Comparison of ENCODE assay signal across 27 cellular contexts in the genomic region with DNA sequence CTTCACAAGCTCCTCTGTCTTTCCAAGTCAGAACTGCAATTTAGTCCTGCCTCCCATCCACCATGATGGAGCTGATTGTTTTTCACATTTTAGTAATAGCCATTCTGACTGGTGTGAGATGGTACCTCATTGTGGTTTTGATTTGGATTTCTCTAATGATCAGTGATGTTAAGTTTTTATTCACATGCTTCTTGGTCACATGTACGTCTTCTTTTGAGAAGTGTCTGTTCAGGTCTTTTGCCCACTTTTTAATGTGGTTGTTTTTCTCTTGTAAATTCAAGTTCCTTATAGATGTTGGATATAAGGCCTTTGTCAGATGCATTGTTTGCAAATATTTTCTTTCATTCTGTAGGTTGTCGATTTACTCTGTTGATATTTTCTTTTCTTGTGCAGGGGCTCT. TPM values are rescaled to one million over a fixed set of nuclear protein-coding genes. Genes with fewer than 3 reads are reported as not detected.
"Had no signal": no experiment of that assay in that cellular context is flagged by ENCODE, and none has a peak within 500 bp of the region (broad histone marks: within the 10 kb centered on the region; RNA-seq: fewer than 3 reads in every experiment).

No MANE protein-coding gene starts in this region.

- H3K4me3 ChIP-seq: coronary artery, heart left ventricle, lung, mucosa of descending colon, ovary, suprapubic skin, thyroid gland had no signal

- H3K27me3 Mint-ChIP-seq: naive thymus-derived CD8-positive, alpha-beta T cell; type B pancreatic cell had no signal

- DNase-seq: effector CD4-positive, alpha-beta T cell; heart left ventricle; hippocampal formation; left colon; left ventricle myocardium superior; mucosa of descending colon; naive thymus-derived CD8-positive, alpha-beta T cell; ovary; right cardiac atrium; small intestine; stimulated activated CD4-positive, alpha-beta T cell treated with anti-CD3 and anti-CD28 coated beads, Interleukin-2, amount 100 ng/mL, for 48 hours; stimulated activated CD8-positive, alpha-beta memory T cell treated with anti-CD3 and anti-CD28 coated beads, Interleukin-4, amount 100 ng/mL, for 48 hours; stimulated activated naive CD8-positive, alpha-beta T cell treated with anti-CD3 and anti-CD28 coated beads, Interleukin-15, Interleukin-2, amounts not matched to agents 100 U/mL and 50 U/mL, for 24 hours; thyroid gland had no signal

- H3K4me1 ChIP-seq: suprapubic skin, thyroid gland had no signal

- H3K4me3 Mint-ChIP-seq: naive thymus-derived CD8-positive, alpha-beta T cell; neural crest cell; stimulated activated effector memory CD8-positive, alpha-beta T cell treated with anti-CD3 and anti-CD28 coated beads, Interleukin-12 subunit alpha, Interleukin-12 subunit beta, amount 100 ng/mL, for 72 hours; type B pancreatic cell had no signal

- H3K36me3 ChIP-seq: heart left ventricle, ovary, suprapubic skin, thyroid gland had no signal

- H3K36me3 Mint-ChIP-seq: stimulated activated effector memory CD8-positive, alpha-beta T cell treated with anti-CD3 and anti-CD28 coated beads, Interleukin-12 subunit alpha, Interleukin-12 subunit beta, amount 100 ng/mL, for 72 hours had no signal

- ATAC-seq: esophagus mucosa; left colon; left ventricle myocardium superior; mucosa of descending colon; naive thymus-derived CD8-positive, alpha-beta T cell; right cardiac atrium; stimulated activated effector memory CD8-positive, alpha-beta T cell treated with anti-CD3 and anti-CD28 coated beads, Interleukin-12 subunit alpha, Interleukin-12 subunit beta, amount 100 ng/mL, for 72 hours; stimulated activated naive CD8-positive, alpha-beta T cell treated with anti-CD3 and anti-CD28 coated beads, Interleukin-15, Interleukin-2, amounts not matched to agents 100 U/mL and 50 U/mL, for 24 hours had no signal

- H3K27ac ChIP-seq: coronary artery, heart left ventricle, ovary, suprapubic skin, thyroid gland had no signal

- H3K27me3 ChIP-seq: heart left ventricle, ovary, suprapubic skin, thyroid gland had no signal

- H3K4me1 Mint-ChIP-seq: neural crest cell had no signal

- H3K9me3 ChIP-seq: ovary, suprapubic skin, thyroid gland had no signal

- H3K27ac Mint-ChIP-seq: naive thymus-derived CD8-positive, alpha-beta T cell; stimulated activated effector memory CD8-positive, alpha-beta T cell treated with anti-CD3 and anti-CD28 coated beads, Interleukin-12 subunit alpha, Interleukin-12 subunit beta, amount 100 ng/mL, for 72 hours had no signal

RNA-seq across cellular contexts. Expression of a gene that starts 14.1 kb away (rescaled TPM):
- total RNA-seq: dermis microvascular lymphatic vessel endothelial cell; esophagus mucosa; fibroblast of lung; frontal cortex; glomerular endothelial cell; heart left ventricle; kidney epithelial cell; left colon; left ventricle myocardium superior; lung; naive thymus-derived CD8-positive, alpha-beta T cell; neural crest cell; posterior vena cava; thyroid gland had no signal
- polyA plus RNA-seq: heart left ventricle; naive thymus-derived CD8-positive, alpha-beta T cell; right cardiac atrium; small intestine had no signal

RNA-seq across cellular contexts. Expression of a gene that starts 33.8 kb away (rescaled TPM):
- polyA plus RNA-seq: fibroblast of lung; lung; naive thymus-derived CD8-positive, alpha-beta T cell had no signal

RNA-seq across cellular contexts. Expression of a gene that starts 43.5 kb away (rescaled TPM):
- polyA plus RNA-seq: fibroblast of lung; naive thymus-derived CD8-positive, alpha-beta T cell; small intestine had no signal
